Comparison of ENCODE assay signal across 8 cellular contexts in the genomic region with DNA sequence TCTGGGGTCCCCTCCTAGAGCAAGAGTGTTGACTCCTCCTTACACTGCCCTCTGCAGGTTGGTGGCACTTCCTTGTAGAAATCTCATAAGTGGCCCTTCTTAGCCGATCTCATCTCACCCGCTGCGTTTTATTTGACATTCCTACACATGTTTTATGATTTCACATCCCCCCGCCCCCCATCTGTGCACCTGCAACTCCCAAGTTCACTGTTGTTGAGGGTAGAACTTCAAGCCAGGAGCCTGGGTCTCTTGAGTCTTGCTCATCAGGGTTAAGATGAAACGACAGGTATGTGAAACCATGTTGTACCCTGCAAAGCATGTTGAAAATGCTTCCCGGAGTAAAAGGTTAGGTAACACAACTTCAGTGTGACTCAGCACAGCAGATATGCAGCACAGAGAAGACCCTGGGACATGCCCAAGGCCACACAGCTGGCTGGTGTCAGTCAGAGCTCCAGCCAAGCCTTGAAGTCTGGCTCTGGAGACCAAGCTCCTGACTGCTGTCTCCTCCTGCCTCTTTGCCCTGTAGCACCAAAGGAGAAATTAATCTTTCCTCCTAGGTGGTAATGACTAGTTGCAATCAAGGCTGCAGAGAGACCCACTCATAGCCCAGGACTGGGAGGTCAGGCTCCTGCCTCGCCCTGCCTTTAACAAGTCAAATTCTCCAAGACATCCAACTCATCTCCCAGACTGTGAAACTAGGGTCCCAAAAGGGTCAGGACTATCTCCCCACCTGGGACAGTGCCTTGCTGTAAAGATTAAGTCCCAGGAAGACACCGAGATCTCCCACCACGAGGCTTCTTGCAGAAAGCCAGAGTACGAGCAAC.
DNase-seq lines count a peak whose midpoint lies in the region; ATAC-seq and TF ChIP-seq lines count a peak whose summit lies in the region.

No MANE protein-coding gene starts in this region.

- CTCF ChIA-PET in A673 (lab: Charles Lee), result no interaction called here

- H3K27me3 ChIP-seq in A673 (replicated peaks; ENCODE audit: insufficient read depth, low read depth, low read length, poor library complexity), result no peaks in the 10 kb centered on the region
- no peaks in the 10 kb centered on the region for H3K27me3 ChIP-seq in Peyer's patch
- no peaks in the 10 kb centered on the region for H3K27me3 ChIP-seq in dorsolateral prefrontal cortex

- H3K4me1 ChIP-seq in A673 (ENCODE audit: insufficient read depth, low read length, poor library complexity, severe bottlenecking) (peaks cover 4% of the 10 kb centered on the region), Peyer's patch (peaks cover 0 to 15% (median 2%) of the 10 kb centered on the region in 4 donors), mesodermal cell (ENCODE audit: control insufficient read depth, insufficient read depth, low read length, poor library complexity, severe bottlenecking) (peaks cover 17% of the 10 kb centered on the region)

- POLR2A ChIA-PET in A673 (lab: Charles Lee; ENCODE audit: low non-redundant PET), result no interaction called here

- H3K36me3 Mint-ChIP-seq in activated T-helper 17 cell treated with anti-CD3 and anti-CD28 coated beads, Interleukin-2, amount 50 U/mL, for 72 hours (ENCODE audit: low read depth), result no peaks in the 10 kb centered on the region

- H3K4me1 Mint-ChIP-seq in activated T-helper 17 cell treated with anti-CD3 and anti-CD28 coated beads, Interleukin-2, amount 50 U/mL, for 72 hours, result no peaks in the 10 kb centered on the region

- DNase-seq in A673 (ENCODE audit: low spot score) (peak; percentile 75), GM12864 (ENCODE audit: low read depth) (no peak), Peyer's patch (peak in 1 of 3 donors; percentile 63), dorsolateral prefrontal cortex (peak in 1 of 10 donors; percentile 45), NCI-H187 treated with DMSO at 0.1 percent for 48 hours (lab: John Stamatoyannopoulos, UW) (no peak), kidney glomerular epithelial cell (lab: John Stamatoyannopoulos, UW) (no peak)

- H3K4me3 ChIP-seq in A673 (ENCODE audit: low read depth, low read length, poor library complexity, severe bottlenecking) (no peak overlapping the region), GM12864 (ENCODE audit: low read depth, low read length) (no peak overlapping the region), Peyer's patch (no peak overlapping the region), dorsolateral prefrontal cortex (peak overlapping the region in 31 of 59 donors; percentile 3 to 55 (median 34)), mesodermal cell (ENCODE audit: extremely low read depth, insufficient read depth, low read length, poor library complexity, severe bottlenecking) (no peak overlapping the region)

- H3K27ac ChIP-seq in A673 (ENCODE audit: low read depth, low read length, poor library complexity, severe bottlenecking), result no peak overlapping the region
- H3K27ac ChIP-seq in Peyer's patch, result peak overlapping the region in 1 of 4 donors; percentile 42
- H3K27ac ChIP-seq in dorsolateral prefrontal cortex, result peak overlapping the region in 4 of 59 donors; percentile 31 to 47 (median 39)
- peak overlapping the region; percentile 59 for H3K27ac ChIP-seq in mesodermal cell (ENCODE audit: low read depth, low read length, severe bottlenecking)

- BruUV-seq in A673 (replicated peaks; lab: Mats Ljungman, UMichigan), result no TSS peak

- TF ChIP-seq CTCF in A673 (conservative IDR thresholded peaks at IDR 0.05; ENCODE audit: low read depth, low read length) (peak; percentile 75), GM12864 (IDR thresholded peaks at IDR 0.05; ENCODE audit: low read depth, low read length, missing control alignments) (peak; percentile 50), Peyer's patch (IDR thresholded peaks at IDR 0.05) (peak in 5 of 6 experiments; percentile 10 to 58 (median 43)), dorsolateral prefrontal cortex (IDR thresholded peaks at IDR 0.05 in 54 of 56, conservative IDR thresholded peaks at IDR 0.05 in 2 of 56; ENCODE audit: low read depth in 1 of 56, partially characterized antibody in 56 of 56) (peak in 53 of 56 donors; percentile 23 to 69 (median 53))

- no peak for ATAC-seq in activated T-helper 17 cell treated with anti-CD3 and anti-CD28 coated beads, Interleukin-2, amount 50 U/mL, for 72 hours (replicated peaks)

- WGBS in mesodermal cell (ENCODE audit: insufficient coverage in 2 of 2), 2 experiments, result 65 to 80% methylated on average over 6 to 8 of the region's 10 CpGs

- H3K4me3 Mint-ChIP-seq in activated T-helper 17 cell treated with anti-CD3 and anti-CD28 coated beads, Interleukin-2, amount 50 U/mL, for 72 hours, result no peak overlapping the region

- H3K9me3 Mint-ChIP-seq in activated T-helper 17 cell treated with anti-CD3 and anti-CD28 coated beads, Interleukin-2, amount 50 U/mL, for 72 hours, result no peaks in the 10 kb centered on the region

- H3K9me3 ChIP-seq in A673 (ENCODE audit: low read depth, low read length, poor library complexity, severe bottlenecking), result no peaks in the 10 kb centered on the region
- no peaks in the 10 kb centered on the region for H3K9me3 ChIP-seq in Peyer's patch
- no peaks in the 10 kb centered on the region for H3K9me3 ChIP-seq in mesodermal cell (ENCODE audit: control insufficient read depth, low read length)

- H3K27ac Mint-ChIP-seq in activated T-helper 17 cell treated with anti-CD3 and anti-CD28 coated beads, Interleukin-2, amount 50 U/mL, for 72 hours, result no peak overlapping the region

- no peaks in the 10 kb centered on the region for H3K36me3 ChIP-seq in A673 (ENCODE audit: insufficient read depth, low read length, poor library complexity, severe bottlenecking)
- no peaks in the 10 kb centered on the region for H3K36me3 ChIP-seq in Peyer's patch
- no peaks in the 10 kb centered on the region for H3K36me3 ChIP-seq in mesodermal cell (ENCODE audit: control insufficient read depth, insufficient read depth, low read length)

- no peak for TF ChIP-seq POLR2A in Peyer's patch (IDR thresholded peaks at IDR 0.05)

- intact Hi-C loops in A673 (cut with micrococcal nuclease; ENCODE audit: unreplicated experiment), result no loop called here
- intact Hi-C loops in dorsolateral prefrontal cortex (cut with DNase I), result loop anchor here in 1 of 2 donors (5.0 kb wide), 1 partner anchor 139 kb away; no protein-coding TSS in a partner anchor

- H3K27me3 Mint-ChIP-seq in activated T-helper 17 cell treated with anti-CD3 and anti-CD28 coated beads, Interleukin-2, amount 50 U/mL, for 72 hours, result no peaks in the 10 kb centered on the region

Comparison
In these comparisons a context has a peak if more than half of its experiments do, and no peak if none do; other contexts are left out.
1. H3K4me3 ChIP-seq: peak in dorsolateral prefrontal cortex (31 of 59); none in A673 (single experiment), GM12864 (single experiment), Peyer's patch (0 of 4) and mesodermal cell (single experiment).
2. Peak in every context shown above with its lines, with median percentiles within 50 percentile points of each other: CTCF ChIP-seq.